Comparison of ENCODE assay signal across 21 cellular contexts in genomic region chr12:124150176-124150575, GRCh38.
"Had no signal": no experiment of that assay in that cellular context is flagged by ENCODE, and none has a peak within 500 bp of the region (broad histone marks: within the 10 kb centered on the region; RNA-seq: fewer than 3 reads in every experiment).

No MANE protein-coding gene starts in this region.

- H3K36me3 Mint-ChIP-seq: naive thymus-derived CD4-positive, alpha-beta T cell; stimulated activated naive B cell treated with anti-CD40 and anti-IgM and Interleukin-4, amounts not matched to agents 10 μg/mL and 1 μg/mL and 100 μg/mL, for 72 hours had no signal

- DNase-seq: activated CD4-positive, alpha-beta T cell treated with anti-CD3 and anti-CD28 coated beads, Interleukin-2, amount 10 ng/mL, durations not matched to agents 7 days and 5 days; activated CD4-positive, CD25-positive, alpha-beta regulatory T cell; activated CD8-positive, alpha-beta memory T cell treated with anti-CD3 and anti-CD28 coated beads, Interleukin-2, amount 50 U/mL, for 48 hours; activated gamma-delta T cell; activated T-cell treated with anti-CD3 and anti-CD28 coated beads, Interleukin-2, amount 50 U/mL, for 72 hours; amygdala; body of pancreas; caudate nucleus; colonic mucosa; islet precursor cell; mammary epithelial cell; naive thymus-derived CD4-positive, alpha-beta T cell; nucleus accumbens; stimulated activated CD4-positive, alpha-beta T cell treated with anti-CD3 and anti-CD28 coated beads, Interleukin-4, amount 100 ng/mL, for 1 hour; stimulated activated naive B cell treated with anti-CD40 and anti-IgM and Interleukin-4, amounts not matched to agents 10 μg/mL and 1 μg/mL and 100 μg/mL, for 72 hours; thyroid gland had no signal

- H3K9me3 ChIP-seq: body of pancreas, colonic mucosa, esophagus muscularis mucosa, thyroid gland, vagina had no signal

- H3K4me1 Mint-ChIP-seq: activated CD4-positive, alpha-beta T cell treated with anti-CD3 and anti-CD28 coated beads, Interleukin-2, amount 10 ng/mL, durations not matched to agents 7 days and 5 days; naive thymus-derived CD4-positive, alpha-beta T cell had no signal

- H3K4me2 ChIP-seq: hepatocyte had no signal

- H3K4me3 ChIP-seq: body of pancreas, colonic mucosa, esophagus muscularis mucosa, hepatocyte, thyroid gland, vagina had no signal

- H3K27ac Mint-ChIP-seq: activated CD4-positive, alpha-beta T cell treated with anti-CD3 and anti-CD28 coated beads, Interleukin-2, amount 10 ng/mL, durations not matched to agents 7 days and 5 days; activated naive CD8-positive, alpha-beta T cell; activated T-cell treated with anti-CD3 and anti-CD28 coated beads, Interleukin-2, amount 50 U/mL, for 72 hours; naive thymus-derived CD4-positive, alpha-beta T cell; stimulated activated naive B cell treated with anti-CD40 and anti-IgM and Interleukin-4, amounts not matched to agents 10 μg/mL and 1 μg/mL and 100 μg/mL, for 72 hours had no signal

- H3K4me3 Mint-ChIP-seq: activated CD4-positive, alpha-beta T cell treated with anti-CD3 and anti-CD28 coated beads, Interleukin-2, amount 10 ng/mL, durations not matched to agents 7 days and 5 days; activated naive CD8-positive, alpha-beta T cell; activated T-cell treated with anti-CD3 and anti-CD28 coated beads, Interleukin-2, amount 50 U/mL, for 72 hours; naive thymus-derived CD4-positive, alpha-beta T cell; stimulated activated naive B cell treated with anti-CD40 and anti-IgM and Interleukin-4, amounts not matched to agents 10 μg/mL and 1 μg/mL and 100 μg/mL, for 72 hours had no signal

- ATAC-seq: activated T-cell treated with anti-CD3 and anti-CD28 coated beads, Interleukin-2, amount 50 U/mL, for 72 hours; body of pancreas; left lobe of liver; naive thymus-derived CD4-positive, alpha-beta T cell; stimulated activated naive B cell treated with anti-CD40 and anti-IgM and Interleukin-4, amounts not matched to agents 10 μg/mL and 1 μg/mL and 100 μg/mL, for 72 hours had no signal

- H3K9me3 Mint-ChIP-seq: activated CD4-positive, alpha-beta T cell treated with anti-CD3 and anti-CD28 coated beads, Interleukin-2, amount 10 ng/mL, durations not matched to agents 7 days and 5 days; activated T-cell treated with anti-CD3 and anti-CD28 coated beads, Interleukin-2, amount 50 U/mL, for 72 hours had no signal

- H3K27me3 ChIP-seq: body of pancreas, colonic mucosa, esophagus muscularis mucosa, hepatocyte, thyroid gland, vagina had no signal

- H3K27ac ChIP-seq: body of pancreas, colonic mucosa, esophagus muscularis mucosa, hepatocyte, thyroid gland, vagina had no signal

- H3K4me1 ChIP-seq: body of pancreas, colonic mucosa, thyroid gland, vagina had no signal

- H3K36me3 ChIP-seq: colonic mucosa, esophagus muscularis mucosa, thyroid gland, vagina had no signal
